13 cellular contexts compared by ENCODE assay signal in genomic region chr9:110156416-110156815, GRCh38. TPM values are rescaled to one million over a fixed set of nuclear protein-coding genes. Genes with fewer than 3 reads are reported as not detected.
DNase-seq lines count a peak whose midpoint lies in the region; ATAC-seq and TF ChIP-seq lines count a peak whose summit lies in the region.
"Had no signal": no experiment of that assay in that cellular context is flagged by ENCODE, and none has a peak within 500 bp of the region (broad histone marks: within the 10 kb centered on the region; RNA-seq: fewer than 3 reads in every experiment).

No MANE protein-coding gene starts in this region.

- TF ChIP-seq CTCF in endothelial cell (IDR thresholded peaks at IDR 0.05; ENCODE audit: unreplicated experiment) (no peak), heart right ventricle (IDR thresholded peaks at IDR 0.05) (no peak)

- H3K4me3 Mint-ChIP-seq in CD4-positive, CD25-positive, alpha-beta regulatory T cell, result peak overlapping the region; percentile 29 to 83 (median 52)
- peak overlapping the region; percentile 24 for H3K4me3 Mint-ChIP-seq in endothelial cell (ENCODE audit: unreplicated experiment)

- no peaks in the 10 kb centered on the region for H3K27me3 ChIP-seq in CD4-positive, CD25-positive, alpha-beta regulatory T cell (ENCODE audit: control insufficient read depth, insufficient read depth, low read length)
- H3K27me3 ChIP-seq in heart right ventricle, result no peaks in the 10 kb centered on the region

- H3K27ac Mint-ChIP-seq in CD4-positive, CD25-positive, alpha-beta regulatory T cell, result peak overlapping the region; percentile 69 to 97 (median 87)
- no peak overlapping the region for H3K27ac Mint-ChIP-seq in endothelial cell (ENCODE audit: unreplicated experiment)

- no peaks in the 10 kb centered on the region for H3K9me3 Mint-ChIP-seq in CD4-positive, CD25-positive, alpha-beta regulatory T cell
- H3K9me3 Mint-ChIP-seq in endothelial cell (ENCODE audit: unreplicated experiment), result no peaks in the 10 kb centered on the region

- intact Hi-C loops in heart right ventricle (cut with DNase I), result loop anchor here in 5 of 10 donors (5.0 to 10.0 kb wide), 4 partner anchors 58 to 582 kb away; no protein-coding TSS in a partner anchor

- H3K4me3 ChIP-seq in CD4-positive, CD25-positive, alpha-beta regulatory T cell (ENCODE audit: low read depth, low read length), result peak overlapping the region; percentile 68
- H3K4me3 ChIP-seq in heart right ventricle, result no peak overlapping the region
- H3K4me3 ChIP-seq: HAP-1 had no signal

- peaks cover 25 to 89% (median 74%) of the 10 kb centered on the region in 4 donors for H3K4me1 Mint-ChIP-seq in CD4-positive, CD25-positive, alpha-beta regulatory T cell
- H3K4me1 Mint-ChIP-seq in endothelial cell (ENCODE audit: unreplicated experiment), result peaks cover 70% of the 10 kb centered on the region

- peaks cover 47% of the 10 kb centered on the region for H3K4me1 ChIP-seq in CD4-positive, CD25-positive, alpha-beta regulatory T cell (ENCODE audit: control insufficient read depth, insufficient read depth, low read length, poor library complexity, severe bottlenecking)
- peaks cover 14 to 100% (median 97%) of the 10 kb centered on the region in 9 donors for H3K4me1 ChIP-seq in heart right ventricle

- H3K36me3 Mint-ChIP-seq in CD4-positive, CD25-positive, alpha-beta regulatory T cell, result peaks cover 24% of the 10 kb centered on the region
- peaks cover 49% of the 10 kb centered on the region for H3K36me3 Mint-ChIP-seq in endothelial cell (ENCODE audit: low read depth, unreplicated experiment)

- no peak for ATAC-seq in CD4-positive, CD25-positive, alpha-beta regulatory T cell (ENCODE audit: low read depth in 2 of 2)
- ATAC-seq in GM19324 (IDR thresholded peaks at IDR 0.05; ENCODE audit: low FRiP score, unreplicated experiment) (peak; percentile 3), HG03175 (IDR thresholded peaks at IDR 0.05; ENCODE audit: unreplicated experiment) (peak; percentile 17), heart right ventricle (no peak)

- peak overlapping the region; percentile 38 for H3K27ac ChIP-seq in CD4-positive, CD25-positive, alpha-beta regulatory T cell (ENCODE audit: insufficient read depth, low read length, poor library complexity, severe bottlenecking)
- H3K27ac ChIP-seq in heart right ventricle, result peak overlapping the region in 2 of 10 donors; percentile 5 to 25
- H3K27ac ChIP-seq: epithelial cell of prostate had no signal

- DNase-seq in CD4-positive, CD25-positive, alpha-beta regulatory T cell, result no peak
- DNase-seq in endothelial cell (ENCODE audit: low spot score), result no peak
- DNase-seq in H4 (ENCODE audit: low spot score), result no peak
- no peak for DNase-seq in heart right ventricle
- no peak for DNase-seq in DMS79 (lab: John Stamatoyannopoulos, UW)
- no peak for DNase-seq in NCI-H524 treated with DMSO at 0.1 percent for 48 hours (lab: John Stamatoyannopoulos, UW)
- DNase-seq: COR-L47, SHP77 treated with DMSO at 0.1 percent for 48 hours had no signal

- 76 to 78% methylated on average over 9 of the region's 9 CpGs for WGBS in heart right ventricle, 2 donors

- H3K36me3 ChIP-seq in CD4-positive, CD25-positive, alpha-beta regulatory T cell (ENCODE audit: control insufficient read depth, insufficient read depth, low read length), result peaks cover 7% of the 10 kb centered on the region
- H3K36me3 ChIP-seq in heart right ventricle, result peaks cover 0 to 44% (median 0%) of the 10 kb centered on the region in 9 donors
- H3K36me3 ChIP-seq: HAP-1 had no signal

- H3K9me3 ChIP-seq in CD4-positive, CD25-positive, alpha-beta regulatory T cell (ENCODE audit: control insufficient read depth in 2 of 2, low read length in 2 of 2), result no peaks in the 10 kb centered on the region
- H3K9me3 ChIP-seq in heart right ventricle, result no peaks in the 10 kb centered on the region
- H3K9me3 ChIP-seq: HAP-1 had no signal

- H3K27me3 Mint-ChIP-seq in CD4-positive, CD25-positive, alpha-beta regulatory T cell, result no peaks in the 10 kb centered on the region
- peaks cover 36% of the 10 kb centered on the region for H3K27me3 Mint-ChIP-seq in endothelial cell (ENCODE audit: unreplicated experiment)

RNA-seq across cellular contexts. Expression of gene C9orf152, which starts 51.5 kb away (rescaled TPM):
- not detected for total RNA-seq in CD4-positive, CD25-positive, alpha-beta regulatory T cell
- not detected for polyA plus RNA-seq in CD4-positive, CD25-positive, alpha-beta regulatory T cell
- not detected for total RNA-seq in endothelial cell (ENCODE audit: unreplicated experiment)
- not detected in 2 replicates for total RNA-seq in H4 (2014; rRNA removed; shearing (Covaris generic))
- total RNA-seq in heart right ventricle, result not detected
- polyA plus RNA-seq in heart right ventricle, result not detected
- total RNA-seq: temporal lobe had no signal

Comparison
In these comparisons a context has a peak if more than half of its experiments do, and no peak if none do; other contexts are left out.
1. ATAC-seq: peak in GM19324 (single experiment) and HG03175 (single experiment); none in CD4-positive, CD25-positive, alpha-beta regulatory T cell (0 of 2) and heart right ventricle (0 of 8).